9 cellular contexts compared by ENCODE assay signal in genomic region chr19:2170987-2171348, GRCh38.
A peak's percentile ranks its signal among the peaks of the same experiment; 100 is the strongest.
DNase-seq lines count a peak whose midpoint lies in the region; ATAC-seq and TF ChIP-seq lines count a peak whose summit lies in the region.
"Had no signal": no experiment of that assay in that cellular context is flagged by ENCODE, and none has a peak within 500 bp of the region (broad histone marks: within the 10 kb centered on the region; RNA-seq: fewer than 3 reads in every experiment).

No MANE protein-coding gene starts in this region.

- peaks cover 26% of the 10 kb centered on the region for H3K36me3 Mint-ChIP-seq in effector memory CD8-positive, alpha-beta T cell (ENCODE audit: insufficient read depth)

- H3K9me3 Mint-ChIP-seq in effector memory CD8-positive, alpha-beta T cell: no peaks in the 10 kb centered on the region

- TF ChIP-seq CTCF in foreskin fibroblast (IDR thresholded peaks at IDR 0.05; ENCODE audit: low read depth, low read length): no peak

- H3K4me3 ChIP-seq in skin epidermis: no peak overlapping the region
- no peak overlapping the region for H3K4me3 ChIP-seq in foreskin fibroblast (ENCODE audit: low read depth in 1 of 2, low read length in 2 of 2)
- H3K4me3 ChIP-seq: PC-9 had no signal

- peak overlapping the region in 1 of 2 donors; percentile 47 for H3K4me3 Mint-ChIP-seq in effector memory CD8-positive, alpha-beta T cell

- peaks cover 41 to 49% of the 10 kb centered on the region in 2 donors for H3K4me1 Mint-ChIP-seq in effector memory CD8-positive, alpha-beta T cell (ENCODE audit: low read depth in 2 of 2)

- no peaks in the 10 kb centered on the region for H3K27me3 Mint-ChIP-seq in effector memory CD8-positive, alpha-beta T cell

- no peak for DNase-seq in effector memory CD8-positive, alpha-beta T cell
- no peak for DNase-seq in NCI-H345 (lab: John Stamatoyannopoulos, UW)
- DNase-seq in stimulated activated naive CD4-positive, alpha-beta T cell (lab: John Stamatoyannopoulos, UW): no peak
- no peak for DNase-seq in NCI-H69 (lab: John Stamatoyannopoulos, UW)
- DNase-seq in foreskin fibroblast: no peak
- DNase-seq: PC-9 had no signal

- H3K27ac ChIP-seq in skin epidermis: peak overlapping the region in 11 of 21 experiments; percentile 1 to 54 (median 27)
- H3K27ac ChIP-seq: PC-9 had no signal

- ATAC-seq in GM18511 (IDR thresholded peaks at IDR 0.05; ENCODE audit: unreplicated experiment) (peak; percentile 2), HG03432 (IDR thresholded peaks at IDR 0.05; ENCODE audit: unreplicated experiment) (peak; percentile 0)
- ATAC-seq in effector memory CD8-positive, alpha-beta T cell (replicated peaks): peak; percentile 1

- peak overlapping the region; percentile 49 to 76 for H3K27ac Mint-ChIP-seq in effector memory CD8-positive, alpha-beta T cell
